ENCODE assay signal across 14 cellular contexts in genomic region chr13:98525852-98526512, GRCh38. TPM values are rescaled to one million over a fixed set of nuclear protein-coding genes. Genes with fewer than 3 reads are reported as not detected.
A peak's percentile ranks its signal among the peaks of the same experiment; 100 is the strongest.
DNase-seq lines count a peak whose midpoint lies in the region; ATAC-seq, FAIRE-seq and TF ChIP-seq lines count a peak whose summit lies in the region.
"Had no signal": no experiment of that assay in that cellular context is flagged by ENCODE, and none has a peak within 500 bp of the region (broad histone marks: within the 10 kb centered on the region; RNA-seq: fewer than 3 reads in every experiment).

No MANE protein-coding gene starts in this region.

- peak overlapping the region in 1 of 2 experiments; percentile 71 for H2BK12ac ChIP-seq in mesenchymal stem cell (ENCODE audit: low read length in 2 of 2)

- H3K27me3 ChIP-seq in CD4-positive, alpha-beta memory T cell (ENCODE audit: insufficient read depth, low read length), result no peaks in the 10 kb centered on the region
- no peaks in the 10 kb centered on the region for H3K27me3 ChIP-seq in mesenchymal stem cell (ENCODE audit: control insufficient read depth in 1 of 2, insufficient read depth in 1 of 2, low read length in 2 of 2)

- H3K27ac ChIP-seq in CD4-positive, alpha-beta memory T cell (ENCODE audit: low read depth, low read length), result peak overlapping the region; percentile 18
- no peak overlapping the region for H3K27ac ChIP-seq in mesenchymal stem cell (ENCODE audit: low read length, poor library complexity, severe bottlenecking)
- H3K27ac ChIP-seq in RWPE1, result no peak overlapping the region; the same call in 1 of the 2 replicates

- no peak overlapping the region for H3K9ac ChIP-seq in mesenchymal stem cell (ENCODE audit: low read length)

- ATAC-seq in GM18909 (IDR thresholded peaks at IDR 0.05; ENCODE audit: poor library complexity, unreplicated experiment) (peak; percentile 44), GM21367 (IDR thresholded peaks at IDR 0.05; ENCODE audit: unreplicated experiment) (no peak)
- ATAC-seq: activated naive CD4-positive, alpha-beta T cell treated with anti-CD3 and anti-CD28 coated beads, Interleukin-2, amount 50 U/mL, for 72 hours; left cardiac atrium had no signal

- no peak overlapping the region for H2AK5ac ChIP-seq in mesenchymal stem cell (ENCODE audit: low read length, severe bottlenecking)

- peaks cover 100% of the 10 kb centered on the region for H3K4me1 ChIP-seq in CD4-positive, alpha-beta memory T cell (ENCODE audit: insufficient read depth, low read length)
- H3K4me1 ChIP-seq in mesenchymal stem cell (ENCODE audit: control insufficient read depth, insufficient read depth, low read depth, low read length), result peaks cover 29% of the 10 kb centered on the region

- no peaks in the 10 kb centered on the region for H3K9me3 ChIP-seq in CD4-positive, alpha-beta memory T cell (ENCODE audit: control insufficient read depth in 1 of 2, low read length in 2 of 2)
- no peaks in the 10 kb centered on the region for H3K9me3 ChIP-seq in mesenchymal stem cell (ENCODE audit: control insufficient read depth, low read length)

- H3K4ac ChIP-seq in mesenchymal stem cell (ENCODE audit: low read depth in 1 of 2, low read length in 2 of 2), result no peak overlapping the region

- no peaks in the 10 kb centered on the region for H3K36me3 ChIP-seq in CD4-positive, alpha-beta memory T cell (ENCODE audit: insufficient read depth, low read length)
- peaks cover 0 to 14% of the 10 kb centered on the region in 2 experiments for H3K36me3 ChIP-seq in mesenchymal stem cell (ENCODE audit: control insufficient read depth in 1 of 2, insufficient read depth in 2 of 2, low read depth in 1 of 2, low read length in 2 of 2)

- POLR2A ChIA-PET in CD4-positive, alpha-beta memory T cell (lab: Charles Lee; ENCODE audit: partially characterized antibody), result interaction anchor here (0.6 to 1.3 kb wide), 3 partner anchors 37 to 50 kb away, joined by 3 read pairs; no protein-coding TSS in a partner anchor
- POLR2A ChIA-PET in RWPE1 (lab: Yijun Ruan, JAX; ENCODE audit: low non-redundant PET), result interaction anchor here (0.5 kb wide), 1 partner anchor 37 kb away, joined by 3 read pairs; no protein-coding TSS in a partner anchor

- no peaks in the 10 kb centered on the region for H3K27me3 Mint-ChIP-seq in CD4-positive, alpha-beta memory T cell
- H3K27me3 Mint-ChIP-seq in IgD-negative memory B cell, result no peaks in the 10 kb centered on the region

- WGBS in mesenchymal stem cell, result 88% methylated on average over 11 of the region's 11 CpGs

- no peak overlapping the region for H3K4me3 ChIP-seq in CD4-positive, alpha-beta memory T cell (ENCODE audit: low read length in 2 of 2)
- H3K4me3 ChIP-seq in mesenchymal stem cell (ENCODE audit: insufficient read depth in 1 of 2, low read depth in 1 of 2, low read length in 2 of 2), result no peak overlapping the region

- H2BK15ac ChIP-seq in mesenchymal stem cell (ENCODE audit: low read depth, poor library complexity, severe bottlenecking), result peak overlapping the region; percentile 17

- H2BK120ac ChIP-seq in mesenchymal stem cell (ENCODE audit: low read depth, low read length), result no peak overlapping the region

- peak overlapping the region; percentile 72 to 92 (median 89) for H3K27ac Mint-ChIP-seq in CD4-positive, alpha-beta memory T cell
- peak overlapping the region; percentile 54 to 89 (median 77) for H3K27ac Mint-ChIP-seq in IgD-negative memory B cell

- H3K9me3 Mint-ChIP-seq in CD4-positive, alpha-beta memory T cell, result no peaks in the 10 kb centered on the region
- no peaks in the 10 kb centered on the region for H3K9me3 Mint-ChIP-seq in IgD-negative memory B cell
- H3K9me3 Mint-ChIP-seq: activated naive CD4-positive, alpha-beta T cell treated with anti-CD3 and anti-CD28 coated beads, Interleukin-2, amount 50 U/mL, for 72 hours had no signal

- no peak overlapping the region for H3K18ac ChIP-seq in mesenchymal stem cell (ENCODE audit: low read depth in 1 of 2, low read length in 2 of 2)

- no peak overlapping the region for H2BK5ac ChIP-seq in mesenchymal stem cell (ENCODE audit: low read depth, low read length, poor library complexity, severe bottlenecking)

- no peak for DNase-seq in CD4-positive, alpha-beta memory T cell
- no peak for DNase-seq in mesenchymal stem cell
- no peak for DNase-seq in RWPE1 (ENCODE audit: low spot score)
- DNase-seq in GM19240 (ENCODE audit: insufficient read length, low spot score), result no peak
- DNase-seq in frontal cortex (ENCODE audit: low spot score in 2 of 2), result no peak
- DNase-seq: COR-L47, foreskin melanocyte, left cardiac atrium, NCI-H524 treated with DMSO at 0.1 percent for 48 hours, SIG-M5 had no signal

- CTCF ChIA-PET in CD4-positive, alpha-beta memory T cell (lab: Charles Lee; ENCODE audit: partially characterized antibody), result interaction anchor here (1.3 to 1.6 kb wide), 4 partner anchors 11 to 127 kb away, joined by 3 to 4 read pairs (median 3); no protein-coding TSS in a partner anchor
- CTCF ChIA-PET in RWPE1 (lab: Yijun Ruan, JAX), result no interaction called here

- no peak overlapping the region for H2AFZ ChIP-seq in mesenchymal stem cell (ENCODE audit: low read depth, low read length)

- H3K23ac ChIP-seq in mesenchymal stem cell (ENCODE audit: low read length in 2 of 2), result no peak overlapping the region

- peaks cover 0 to 8% of the 10 kb centered on the region in 2 donors for H3K36me3 Mint-ChIP-seq in CD4-positive, alpha-beta memory T cell
- peaks cover 2% of the 10 kb centered on the region for H3K36me3 Mint-ChIP-seq in IgD-negative memory B cell

- no peak overlapping the region for H3K4me2 ChIP-seq in mesenchymal stem cell (ENCODE audit: low read length, poor library complexity, severe bottlenecking)

- no peak overlapping the region for H4K91ac ChIP-seq in mesenchymal stem cell (ENCODE audit: low read length)

- no peak for FAIRE-seq in frontal cortex (lab: Jason Lieb, UNC)

- intact Hi-C loops in CD4-positive, alpha-beta memory T cell (cut with micrococcal nuclease), result no loop called here

- peak overlapping the region in 7 of 8 donors; percentile 27 to 58 (median 46) for H3K4me3 Mint-ChIP-seq in CD4-positive, alpha-beta memory T cell
- peak overlapping the region; percentile 8 to 63 (median 43) for H3K4me3 Mint-ChIP-seq in IgD-negative memory B cell

- no peak overlapping the region for H3K14ac ChIP-seq in mesenchymal stem cell (ENCODE audit: low read length in 2 of 2)

- H4K8ac ChIP-seq in mesenchymal stem cell (ENCODE audit: low read length), result no peak overlapping the region

- peaks cover 82 to 100% (median 89%) of the 10 kb centered on the region in 4 donors for H3K4me1 Mint-ChIP-seq in CD4-positive, alpha-beta memory T cell
- H3K4me1 Mint-ChIP-seq in IgD-negative memory B cell, result peaks cover 71 to 84% (median 78%) of the 10 kb centered on the region in 3 donors

- peaks cover 68% of the 10 kb centered on the region for H3K79me1 ChIP-seq in mesenchymal stem cell (replicated peaks; ENCODE audit: low read length, poor library complexity, severe bottlenecking)

- TF ChIP-seq CTCF in RWPE1 (conservative IDR thresholded peaks at IDR 0.05; ENCODE audit: low read depth), result no peak

RNA-seq across cellular contexts. Expression of gene STK24, which starts 50.9 kb away (rescaled TPM):
- 100 to 1,000 TPM; 146 to 147 TPM for total RNA-seq in CD4-positive, alpha-beta memory T cell
- 10 to 100 TPM; 24.2 to 89.4 TPM for polyA plus RNA-seq in CD4-positive, alpha-beta memory T cell
- polyA plus RNA-seq in IgD-negative memory B cell, result 22.9 TPM
- 136 TPM for polyA plus RNA-seq in mesenchymal stem cell (2013, experiment 1 of 2)
- polyA plus RNA-seq in mesenchymal stem cell (2013, experiment 2 of 2), result 138 TPM
- total RNA-seq in frontal cortex, result 26.1 TPM
